In the genomic region with DNA sequence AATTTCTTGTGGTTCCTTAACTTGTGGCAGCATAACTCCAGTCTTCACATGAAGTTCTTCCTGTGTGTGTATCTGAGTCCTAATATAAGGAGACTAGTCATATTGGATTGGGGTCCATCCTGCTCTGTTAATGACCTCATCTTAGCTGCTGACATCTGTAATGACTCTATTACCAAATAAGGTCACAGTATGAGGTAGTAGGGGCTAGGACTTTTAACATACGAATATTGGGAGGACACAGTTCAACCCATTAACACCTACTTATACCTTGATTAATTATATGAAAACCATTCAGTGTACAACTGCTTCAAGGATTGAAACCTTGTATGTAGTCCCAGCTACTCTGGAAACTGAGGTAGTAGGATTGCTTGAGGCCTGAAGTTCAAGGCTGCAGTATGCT, we compare ENCODE assay signal across 2 cellular contexts.
TF ChIP-seq lines count a peak whose summit lies in the region.

No MANE protein-coding gene starts in this region.

TF ChIP-seq in A549, 52 proteins besides CTCF, POLR2A, EP300 and RAD21 (continued from another document):
- no peak for TF ChIP-seq RCOR1 (IDR thresholded peaks at IDR 0.05; ENCODE audit: low read depth, low read length)
- TF ChIP-seq SMC3 (IDR thresholded peaks at IDR 0.05), result no peak
- TF ChIP-seq EHMT2 (IDR thresholded peaks at IDR 0.05; ENCODE audit: low read depth), result no peak
- no peak for TF ChIP-seq FOSL2 (IDR thresholded peaks at IDR 0.05)
- no peak for TF ChIP-seq FOSL2 (CRISPR knock-in tag; IDR thresholded peaks at IDR 0.05)
- TF ChIP-seq TFCP2L1 (CRISPR knock-in tag; IDR thresholded peaks at IDR 0.05), result no peak
- no peak for TF ChIP-seq POLR2AphosphoS2 (conservative IDR thresholded peaks at IDR 0.05; ENCODE audit: low read length)
- TF ChIP-seq NFE2L2 (conservative IDR thresholded peaks at IDR 0.05; ENCODE audit: low read length), result no peak
- TF ChIP-seq MYC (IDR thresholded peaks at IDR 0.05; ENCODE audit: borderline replicate concordance, low read length), result no peak
- no peak for TF ChIP-seq ZNF302 (CRISPR knock-in tag; IDR thresholded peaks at IDR 0.05)

TF ChIP-seq in GM23338, 12 proteins besides CTCF, POLR2A, EP300 and RAD21 (continued from another document):
- no peak for TF ChIP-seq EZH2 (IDR thresholded peaks at IDR 0.05; ENCODE audit: low read depth, unreplicated experiment)
- no peak for TF ChIP-seq JUNB (IDR thresholded peaks at IDR 0.05; ENCODE audit: unreplicated experiment)
- no peak for TF ChIP-seq STAT1 (IDR thresholded peaks at IDR 0.05; ENCODE audit: unreplicated experiment)
- no peak for TF ChIP-seq NANOG (IDR thresholded peaks at IDR 0.05; ENCODE audit: borderline replicate concordance)
